ENCODE assay signal across 1 cellular context in the genomic region with DNA sequence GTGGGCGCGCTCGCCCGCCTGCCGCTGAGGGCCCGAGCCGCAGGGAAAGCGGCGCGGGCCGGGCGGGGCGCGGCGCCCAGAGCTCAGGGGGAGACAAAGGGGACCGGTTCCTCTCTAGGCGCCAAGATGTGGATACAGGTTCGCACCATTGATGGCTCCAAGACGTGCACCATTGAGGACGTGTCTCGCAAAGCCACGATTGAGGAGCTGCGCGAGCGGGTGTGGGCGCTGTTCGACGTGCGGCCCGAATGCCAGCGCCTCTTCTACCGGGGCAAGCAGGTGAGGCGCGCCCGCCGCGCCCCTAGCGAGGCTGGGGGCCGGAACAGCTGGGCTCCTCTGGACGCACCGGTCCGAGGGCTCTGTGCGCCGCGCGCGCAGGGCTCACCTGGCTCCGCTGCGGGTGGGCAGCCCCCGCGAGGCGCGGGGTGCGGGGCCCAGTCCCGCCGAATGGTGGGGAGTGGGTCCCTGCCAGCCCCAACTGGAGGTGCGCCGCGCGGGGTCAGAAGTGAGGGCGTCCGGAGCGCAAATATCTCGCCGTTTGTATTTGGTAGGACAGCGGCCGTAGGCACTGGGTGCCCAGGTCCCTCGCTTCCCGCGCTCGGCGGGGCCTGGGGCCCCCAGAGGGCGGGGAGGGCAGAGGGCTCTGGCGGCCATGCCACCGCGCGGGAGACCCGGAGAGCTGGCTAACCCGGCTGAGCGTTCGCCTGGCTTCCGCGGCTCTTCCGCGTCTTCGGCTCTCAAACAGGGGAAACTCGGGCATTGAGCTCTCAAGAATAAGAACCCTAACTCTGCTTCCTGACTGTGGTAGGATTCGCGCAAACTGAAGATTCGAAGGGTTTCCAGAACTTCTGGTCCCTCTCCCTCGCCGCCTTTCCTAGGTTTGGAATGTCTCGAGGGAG.
TF ChIP-seq lines count a peak whose summit lies in the region.

No MANE protein-coding gene starts in this region.

TF ChIP-seq in H1, 55 proteins besides CTCF, POLR2A, EP300 and RAD21:
- no peak for TF ChIP-seq CHD7 (IDR thresholded peaks at IDR 0.05; ENCODE audit: insufficient replicate concordance, low read length)
- TF ChIP-seq RBBP5 (IDR thresholded peaks at IDR 0.05; ENCODE audit: borderline replicate concordance, low read depth, low read length), result peak; percentile 57
- TF ChIP-seq SAP30 (IDR thresholded peaks at IDR 0.05; ENCODE audit: insufficient read depth, insufficient replicate concordance, low read length), result no peak
- no peak for TF ChIP-seq FOSL1 (IDR thresholded peaks at IDR 0.05; ENCODE audit: insufficient read depth, low read depth, low read length)
- TF ChIP-seq SIN3A (conservative IDR thresholded peaks at IDR 0.05 in 1 of 2, IDR thresholded peaks at IDR 0.05 in 1 of 2; ENCODE audit: low read depth in 1 of 2, low read length in 2 of 2), result peak in 1 of 2 experiments; percentile 61; a peak in 1 of 4 replicates
- TF ChIP-seq ASH2L (IDR thresholded peaks at IDR 0.05; ENCODE audit: low read length), result peak; percentile 51
- TF ChIP-seq RNF2 (IDR thresholded peaks at IDR 0.05; ENCODE audit: borderline replicate concordance, low read depth, low read length, missing control alignments, poor library complexity, severe bottlenecking), result no peak
- TF ChIP-seq KDM4A (IDR thresholded peaks at IDR 0.05; ENCODE audit: low read depth, low read length, severe bottlenecking), result peak; percentile 87
- TF ChIP-seq SRF (IDR thresholded peaks at IDR 0.05; ENCODE audit: low read depth, low read length), result no peak
- TF ChIP-seq YY1 (IDR thresholded peaks at IDR 0.05; ENCODE audit: low read depth, low read length), result peak; percentile 74; the same call in 1 of the 2 replicates
- TF ChIP-seq CBX5 (IDR thresholded peaks at IDR 0.05; ENCODE audit: low read depth, low read length), result no peak
- no peak for TF ChIP-seq JUND (IDR thresholded peaks at IDR 0.05; ENCODE audit: low read length)
- no peak for TF ChIP-seq SP1 (IDR thresholded peaks at IDR 0.05; ENCODE audit: low read depth, low read length)
- 0 out of 2 replicates have a peak, but pooled peaks have one; percentile 1 for TF ChIP-seq PHF8 (conservative IDR thresholded peaks at IDR 0.05; ENCODE audit: low read depth, low read length)
- TF ChIP-seq GTF2F1 (IDR thresholded peaks at IDR 0.05; ENCODE audit: borderline replicate concordance, low read depth, low read length), result no peak
